ENCODE assay signal across 11 cellular contexts in the genomic region with DNA sequence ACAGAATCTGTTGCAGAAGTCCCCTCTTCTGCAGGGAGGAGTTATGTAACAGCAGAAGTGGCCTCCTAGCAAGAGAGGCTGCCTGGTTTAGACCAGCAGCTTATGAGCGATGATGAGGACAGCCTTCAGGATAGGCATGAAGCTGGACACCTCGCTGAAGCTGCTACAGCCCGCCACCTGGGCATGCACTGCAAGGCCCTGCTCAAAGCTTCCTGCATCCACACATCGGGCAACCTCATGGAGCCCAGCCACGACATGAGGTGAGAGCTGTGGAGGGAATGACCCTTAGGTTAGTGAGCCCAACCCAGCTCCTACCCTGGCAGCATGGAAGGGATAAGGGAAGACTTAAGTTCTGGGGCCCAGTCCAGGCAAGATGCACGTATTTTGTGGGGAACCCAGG. TPM values are rescaled to one million over a fixed set of nuclear protein-coding genes. Genes with fewer than 3 reads are reported as not detected.
"Had no signal": no experiment of that assay in that cellular context is flagged by ENCODE, and none has a peak within 500 bp of the region (broad histone marks: within the 10 kb centered on the region; RNA-seq: fewer than 3 reads in every experiment).

No MANE protein-coding gene starts in this region.

- FAIRE-seq: H54 had no signal

- H2AFZ ChIP-seq: GM23248, GM23338 had no signal

- ATAC-seq: GM23338, HCT116 had no signal

- H3K4me3 Mint-ChIP-seq: GM23338, H9, HFFc6 had no signal

- H3K27ac ChIP-seq: GM23248 had no signal

- H3K9me3 ChIP-seq: HAP-1 had no signal

- DNase-seq: GM23248, GOT3, H7, H9, HCEC 1CT, HFFc6 had no signal

- H3K27ac Mint-ChIP-seq: GM23338, H9, HFFc6 had no signal

- H3K9ac ChIP-seq: GM23248 had no signal

- H3K9me3 Mint-ChIP-seq: GM23338, HFFc6 had no signal

- H3K4me3 ChIP-seq: GM23248, GM23338, HAP-1 had no signal

RNA-seq across cellular contexts. Expression of gene WNT8B, which starts 24.7 kb away (rescaled TPM):
- total RNA-seq: GM23248, H4, H9, HFFc6 had no signal
- polyA plus RNA-seq: GM23248 had no signal
